In the genomic region with DNA sequence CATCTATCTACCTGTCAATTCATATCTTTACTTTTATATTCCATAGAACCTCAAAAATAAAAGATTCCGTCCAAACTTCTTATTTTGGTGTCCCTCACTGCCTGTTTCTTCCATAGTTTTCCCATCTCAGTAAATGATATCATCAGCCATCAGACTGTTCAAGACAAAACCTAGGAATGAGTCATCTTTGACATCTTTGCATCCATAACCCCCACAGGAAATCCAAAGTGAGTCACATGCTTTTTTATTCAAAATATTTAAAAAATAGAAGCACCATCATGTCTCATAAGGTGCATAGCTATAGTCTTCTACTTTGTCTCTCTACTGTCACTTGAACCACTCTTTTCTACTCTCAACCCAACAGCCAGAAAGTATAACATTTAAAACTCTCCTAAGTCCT, we compare ENCODE assay signal across 24 cellular contexts. TPM values are rescaled to one million over a fixed set of nuclear protein-coding genes. Genes with fewer than 3 reads are reported as not detected.
DNase-seq lines count a peak whose midpoint lies in the region; ATAC-seq, FAIRE-seq and TF ChIP-seq lines count a peak whose summit lies in the region.
"Had no signal": no experiment of that assay in that cellular context is flagged by ENCODE, and none has a peak within 500 bp of the region (broad histone marks: within the 10 kb centered on the region; RNA-seq: fewer than 3 reads in every experiment).

No MANE protein-coding gene starts in this region.

- peak overlapping the region; percentile 79 for H3K27ac ChIP-seq in astrocyte (ENCODE audit: low read depth, low read length)
- H3K27ac ChIP-seq: 22Rv1; BLaER1 treated with 17β-estradiol and CSF1 and Interleukin-3, amounts not matched to agents 10 nM and 100 nM; WERI-Rb-1 had no signal

- H3K4me1 Mint-ChIP-seq in astrocyte (ENCODE audit: low read depth, unreplicated experiment) = no peaks in the 10 kb centered on the region
- no peaks in the 10 kb centered on the region for H3K4me1 Mint-ChIP-seq in stimulated activated naive B cell treated with anti-CD40 and anti-IgM and Interleukin-4, amounts not matched to agents 10 μg/mL and 1 μg/mL and 100 μg/mL, for 72 hours
- H3K4me1 Mint-ChIP-seq: central memory CD8-positive, alpha-beta T cell; GM23338; natural killer cell had no signal

- H3K4me3 Mint-ChIP-seq in astrocyte (ENCODE audit: unreplicated experiment) = no peak overlapping the region
- H3K4me3 Mint-ChIP-seq in stimulated activated naive B cell treated with anti-CD40 and anti-IgM and Interleukin-4, amounts not matched to agents 10 μg/mL and 1 μg/mL and 100 μg/mL, for 72 hours = no peak overlapping the region
- H3K4me3 Mint-ChIP-seq: activated T-helper 1 cell treated with anti-CD3 and anti-CD28 coated beads, Interleukin-12 subunit alpha, Interleukin-12 subunit beta, Interleukin-2, Interleukin-4 antibody, amounts not matched to agents 30 ng/mL and 10 ng/mL and 1 ng/mL, durations not matched to agents 14 hours and 24 hours and 36 hours; central memory CD8-positive, alpha-beta T cell; GM23338; natural killer cell had no signal

- ATAC-seq in stimulated activated naive B cell treated with anti-CD40 and anti-IgM and Interleukin-4, amounts not matched to agents 10 μg/mL and 1 μg/mL and 100 μg/mL, for 72 hours (replicated peaks) = no peak
- ATAC-seq: GM23338, natural killer cell, Right ventricle myocardium inferior had no signal

- in situ Hi-C loops in KBM-7 (cut with MboI; ENCODE audit: low pct_unique_long_range_greater_than_20kb, low sequenced_read_pairs) = no loop called here

- H3K4me3 ChIP-seq in astrocyte (ENCODE audit: insufficient read depth, low read depth, low read length) (no peak overlapping the region), fibroblast of villous mesenchyme (ENCODE audit: low read depth, low read length) (no peak overlapping the region)
- H3K4me3 ChIP-seq: BLaER1 treated with 17β-estradiol and CSF1 and Interleukin-3, amounts not matched to agents 10 nM and 100 nM; GM23338 had no signal

- no peak for TF ChIP-seq CTCF in astrocyte (IDR thresholded peaks at IDR 0.05; ENCODE audit: insufficient read depth, low read depth, low read length)
- no peak for TF ChIP-seq CTCF in fibroblast of villous mesenchyme (IDR thresholded peaks at IDR 0.05; ENCODE audit: insufficient read depth, low read depth, low read length)

- no peaks in the 10 kb centered on the region for H3K79me2 ChIP-seq in astrocyte (ENCODE audit: insufficient read depth, low read length)

- no peaks in the 10 kb centered on the region for H4K20me1 ChIP-seq in astrocyte (ENCODE audit: insufficient read depth, low read length)
- H4K20me1 ChIP-seq: BLaER1 treated with 17β-estradiol and CSF1 and Interleukin-3, amounts not matched to agents 10 nM and 100 nM had no signal

- H3K36me3 Mint-ChIP-seq in astrocyte (ENCODE audit: low read depth, unreplicated experiment) = no peaks in the 10 kb centered on the region
- no peaks in the 10 kb centered on the region for H3K36me3 Mint-ChIP-seq in stimulated activated naive B cell treated with anti-CD40 and anti-IgM and Interleukin-4, amounts not matched to agents 10 μg/mL and 1 μg/mL and 100 μg/mL, for 72 hours
- H3K36me3 Mint-ChIP-seq: natural killer cell had no signal

- peak; percentile 12 for DNase-seq in DMS53 (lab: John Stamatoyannopoulos, UW)
- DNase-seq in DMS53 treated with DMSO at 0.1 percent for 48 hours (lab: John Stamatoyannopoulos, UW; ENCODE audit: unreplicated experiment) = no peak
- DNase-seq in astrocyte (ENCODE audit: low read depth) = peak; percentile 65
- DNase-seq in fibroblast of villous mesenchyme (ENCODE audit: low read depth) = peak; percentile 4
- no peak for DNase-seq in stimulated activated naive B cell treated with anti-CD40 and anti-IgM and Interleukin-4, amounts not matched to agents 10 μg/mL and 1 μg/mL and 100 μg/mL, for 72 hours
- DNase-seq in T-helper 2 cell = no peak
- no peak for DNase-seq in KBM-7
- DNase-seq in activated CD4-positive, alpha-beta T cell treated with anti-CD3 and anti-CD28 coated beads for 1 hour = no peak
- DNase-seq: effector CD8-positive, alpha-beta T cell; natural killer cell; NCI-H2081; NCI-H510A treated with DMSO at 0.1 percent for 48 hours; posterior cingulate gyrus; small intestine; stimulated activated CD4-positive, alpha-beta T cell treated with anti-CD3 and anti-CD28 coated beads, Interleukin-4, amount 100 ng/mL, for 4 hours; T-helper 1 cell; WERI-Rb-1 had no signal

- H3K9ac ChIP-seq in astrocyte (ENCODE audit: low read length) = peak overlapping the region; percentile 39
- H3K9ac ChIP-seq: BLaER1 treated with 17β-estradiol and CSF1 and Interleukin-3, amounts not matched to agents 10 nM and 100 nM had no signal

- no peaks in the 10 kb centered on the region for H3K9me3 Mint-ChIP-seq in astrocyte (ENCODE audit: unreplicated experiment)
- peaks cover 0 to 1% of the 10 kb centered on the region in 2 donors for H3K9me3 Mint-ChIP-seq in stimulated activated naive B cell treated with anti-CD40 and anti-IgM and Interleukin-4, amounts not matched to agents 10 μg/mL and 1 μg/mL and 100 μg/mL, for 72 hours
- H3K9me3 Mint-ChIP-seq: GM23338, natural killer cell had no signal

- no peak for FAIRE-seq in astrocyte (lab: Jason Lieb, UNC)
- FAIRE-seq: keratinocyte, small intestine had no signal

- peak overlapping the region; percentile 19 for H2AFZ ChIP-seq in astrocyte (ENCODE audit: low read depth, low read length)
- H2AFZ ChIP-seq: GM23338 had no signal

- no peaks in the 10 kb centered on the region for H3K27me3 ChIP-seq in astrocyte (ENCODE audit: insufficient read depth, low read length)
- H3K27me3 ChIP-seq: BLaER1 treated with 17β-estradiol and CSF1 and Interleukin-3, amounts not matched to agents 10 nM and 100 nM had no signal

- no peaks in the 10 kb centered on the region for H3K9me3 ChIP-seq in astrocyte (ENCODE audit: insufficient read depth, low read depth, low read length)
- H3K9me3 ChIP-seq: BLaER1 treated with 17β-estradiol and CSF1 and Interleukin-3, amounts not matched to agents 10 nM and 100 nM had no signal

- H3K4me1 ChIP-seq in astrocyte (ENCODE audit: insufficient read depth, low read length) = peaks cover 4% of the 10 kb centered on the region

- no peaks in the 10 kb centered on the region for H3K27me3 Mint-ChIP-seq in astrocyte (ENCODE audit: low read depth, unreplicated experiment)
- H3K27me3 Mint-ChIP-seq in stimulated activated naive B cell treated with anti-CD40 and anti-IgM and Interleukin-4, amounts not matched to agents 10 μg/mL and 1 μg/mL and 100 μg/mL, for 72 hours = no peaks in the 10 kb centered on the region
- H3K27me3 Mint-ChIP-seq: central memory CD8-positive, alpha-beta T cell had no signal

- H3K4me2 ChIP-seq in astrocyte (ENCODE audit: low read length) = peak overlapping the region; percentile 55
- H3K4me2 ChIP-seq: GM23338 had no signal

- H3K36me3 ChIP-seq in astrocyte (ENCODE audit: insufficient read depth, low read length) = no peaks in the 10 kb centered on the region
- H3K36me3 ChIP-seq: BLaER1 treated with 17β-estradiol and CSF1 and Interleukin-3, amounts not matched to agents 10 nM and 100 nM; WERI-Rb-1 had no signal

- H3K27ac Mint-ChIP-seq in astrocyte (ENCODE audit: unreplicated experiment) = no peak overlapping the region
- H3K27ac Mint-ChIP-seq in stimulated activated naive B cell treated with anti-CD40 and anti-IgM and Interleukin-4, amounts not matched to agents 10 μg/mL and 1 μg/mL and 100 μg/mL, for 72 hours = no peak overlapping the region
- H3K27ac Mint-ChIP-seq: activated T-helper 1 cell treated with anti-CD3 and anti-CD28 coated beads, Interleukin-12 subunit alpha, Interleukin-12 subunit beta, Interleukin-2, Interleukin-4 antibody, amounts not matched to agents 30 ng/mL and 10 ng/mL and 1 ng/mL, durations not matched to agents 14 hours and 24 hours and 36 hours; GM23338; natural killer cell had no signal

RNA-seq across cellular contexts. Expression of a gene that starts 29.9 kb away (rescaled TPM):
- total RNA-seq in astrocyte (10.6 and 13.4 TPM in 2 replicates), fibroblast of villous mesenchyme (0.32 and 0.43 TPM in 2 replicates)
- total RNA-seq: activated T-helper 1 cell treated with anti-CD3 and anti-CD28 coated beads, Interleukin-12 subunit alpha, Interleukin-12 subunit beta, Interleukin-2, Interleukin-4 antibody, amounts not matched to agents 30 ng/mL and 10 ng/mL and 1 ng/mL, durations not matched to agents 14 hours and 24 hours and 36 hours had no signal

Comparison
In these comparisons a context has a peak if more than half of its experiments do, and no peak if none do; other contexts are left out.
1. DNase-seq: peak in DMS53 (single experiment), astrocyte (single experiment) and fibroblast of villous mesenchyme (single experiment); none in DMS53 treated with DMSO at 0.1 percent for 48 hours (single experiment), stimulated activated naive B cell treated with anti-CD40 and anti-IgM and Interleukin-4, amounts not matched to agents 10 μg/mL and 1 μg/mL and 100 μg/mL, for 72 hours (single experiment), T-helper 2 cell (0 of 5), KBM-7 (single experiment) and activated CD4-positive, alpha-beta T cell treated with anti-CD3 and anti-CD28 coated beads for 1 hour (single experiment).